ENCODE assay signal across 8 cellular contexts in genomic region chr14:51093371-51094281, GRCh38. TPM values are rescaled to one million over a fixed set of nuclear protein-coding genes. Genes with fewer than 3 reads are reported as not detected.
DNase-seq lines count a peak whose midpoint lies in the region; ATAC-seq, FAIRE-seq and TF ChIP-seq lines count a peak whose summit lies in the region.

No MANE protein-coding gene starts in this region.

- 9 to 11% methylated on average over 68 of the region's 68 CpGs for WGBS in esophagus, 2 donors

- peaks cover 17% of the 10 kb centered on the region for H3K27me3 Mint-ChIP-seq in neural progenitor cell (ENCODE audit: insufficient read depth, low read depth)

- intact Hi-C loops in tibial artery (cut with DNase I; ENCODE audit: low total_unique reads) = no loop called here

- H3K27ac Mint-ChIP-seq in neural progenitor cell = no peak overlapping the region

- no peaks in the 10 kb centered on the region for H3K36me3 ChIP-seq in esophagus (ENCODE audit: control insufficient read depth in 2 of 2, insufficient read depth in 2 of 2, low read length in 1 of 2)
- no peaks in the 10 kb centered on the region for H3K36me3 ChIP-seq in neural progenitor cell
- no peaks in the 10 kb centered on the region for H3K36me3 ChIP-seq in tibial artery

- FAIRE-seq in GM12891 (lab: Jason Lieb, UNC) = peak; percentile 89

- H3K9me3 ChIP-seq in esophagus (ENCODE audit: control insufficient read depth in 2 of 2, insufficient read depth in 1 of 2, low read depth in 1 of 2, low read length in 1 of 2) (peaks cover 0 to 2% of the 10 kb centered on the region in 2 donors), neural progenitor cell (ENCODE audit: low read depth) (no peaks in the 10 kb centered on the region), tibial artery (no peaks in the 10 kb centered on the region)

- peak overlapping the region; percentile 94 for H3K4me3 Mint-ChIP-seq in neural progenitor cell

- DNase-seq in GM12891 (ENCODE audit: insufficient read length, low spot score) (peak; percentile 36), NCI-H2196 treated with DMSO at 0.1 percent for 48 hours (lab: John Stamatoyannopoulos, UW; ENCODE audit: unreplicated experiment) (peak; percentile 87), neural progenitor cell (ENCODE audit: low spot score) (peak; percentile 75), tibial artery (no peak), mesenteric fat pad (ENCODE audit: low spot score) (no peak)
- DNase-seq in activated CD8-positive, alpha-beta memory T cell treated with anti-CD3 and anti-CD28 coated beads for 24 hours = peak; percentile 82

- H3K4me3 ChIP-seq in esophagus (ENCODE audit: low read depth in 1 of 2, low read length in 2 of 2) = peak overlapping the region; percentile 67 to 81
- peak overlapping the region; percentile 66 for H3K4me3 ChIP-seq in neural progenitor cell
- peak overlapping the region; percentile 50 to 65 for H3K4me3 ChIP-seq in tibial artery

- H3K9ac ChIP-seq in neural progenitor cell = no peak overlapping the region

- H3K9me3 Mint-ChIP-seq in neural progenitor cell = no peaks in the 10 kb centered on the region

- ATAC-seq in GM18868 (IDR thresholded peaks at IDR 0.05; ENCODE audit: unreplicated experiment) = no peak

- H3K4me1 Mint-ChIP-seq in neural progenitor cell = peaks cover 20% of the 10 kb centered on the region

- H3K27me3 ChIP-seq in esophagus (ENCODE audit: control insufficient read depth in 1 of 2, insufficient read depth in 2 of 2, low read length in 2 of 2) = peaks cover 0 to 7% of the 10 kb centered on the region in 2 donors
- peaks cover 70% of the 10 kb centered on the region for H3K27me3 ChIP-seq in neural progenitor cell
- H3K27me3 ChIP-seq in tibial artery = peaks cover 6 to 39% of the 10 kb centered on the region in 2 donors

- no peaks in the 10 kb centered on the region for H3K79me2 ChIP-seq in neural progenitor cell (ENCODE audit: low read depth)

- TF ChIP-seq CTCF in neural progenitor cell (IDR thresholded peaks at IDR 0.05) = peak; percentile 62
- no peak for TF ChIP-seq CTCF in tibial artery (IDR thresholded peaks at IDR 0.05)

- H4K20me1 ChIP-seq in neural progenitor cell (ENCODE audit: low read depth) = no peaks in the 10 kb centered on the region

- TF ChIP-seq POLR2A in GM12891 (IDR thresholded peaks at IDR 0.05; ENCODE audit: low read depth, low read length) = no peak

- H3K4me2 ChIP-seq in neural progenitor cell = peak overlapping the region; percentile 89

- peaks cover 17% of the 10 kb centered on the region for H3F3A ChIP-seq in neural progenitor cell (ENCODE audit: low read depth)

- no peak overlapping the region for H3K27ac ChIP-seq in esophagus (ENCODE audit: low read depth in 2 of 2, low read length in 1 of 2)
- H3K27ac ChIP-seq in neural progenitor cell = no peak overlapping the region
- no peak overlapping the region for H3K27ac ChIP-seq in tibial artery

- peak overlapping the region; percentile 80 for H2AFZ ChIP-seq in neural progenitor cell (replicated peaks)

- no peaks in the 10 kb centered on the region for H3K36me3 Mint-ChIP-seq in neural progenitor cell

- peaks cover 7 to 10% of the 10 kb centered on the region in 2 donors for H3K4me1 ChIP-seq in esophagus (ENCODE audit: control insufficient read depth in 2 of 2, insufficient read depth in 2 of 2, low read length in 1 of 2)
- H3K4me1 ChIP-seq in neural progenitor cell = peaks cover 18% of the 10 kb centered on the region
- H3K4me1 ChIP-seq in tibial artery = peaks cover 0 to 30% (median 23%) of the 10 kb centered on the region in 4 donors

TF ChIP-seq in GM12891, 5 proteins besides CTCF, POLR2A, EP300 and RAD21:
- TF ChIP-seq SPI1 (IDR thresholded peaks at IDR 0.05; ENCODE audit: low read depth, low read length) (no peak), POLR2AphosphoS5 (IDR thresholded peaks at IDR 0.05; ENCODE audit: low read depth, low read length) (no peak), TAF1 (IDR thresholded peaks at IDR 0.05; ENCODE audit: low read depth, low read length) (no peak), PAX5 (IDR thresholded peaks at IDR 0.05; ENCODE audit: insufficient read depth, low read length, severe bottlenecking) (no peak), POU2F2 (IDR thresholded peaks at IDR 0.05; ENCODE audit: low read depth, low read length) (no peak)

RNA-seq across cellular contexts. Expression of gene TRIM9, which starts 1.3 kb away (rescaled TPM):
- polyA plus RNA-seq in GM12891 (2012; ENCODE audit: low read depth, missing spikeins) = 0.08 TPM
- polyA plus RNA-seq in esophagus = under 1 TPM; 0.06 to 0.11 TPM
- total RNA-seq in neural progenitor cell (ENCODE audit: low replicate concordance) (1.3 and 2.3 TPM in 2 replicates), mesenteric fat pad (1.3 TPM)

Comparison
In these comparisons a context has a peak if more than half of its experiments do, and no peak if none do; other contexts are left out.
1. DNase-seq: peak in GM12891 (single experiment), NCI-H2196 treated with DMSO at 0.1 percent for 48 hours (single experiment), activated CD8-positive, alpha-beta memory T cell treated with anti-CD3 and anti-CD28 coated beads for 24 hours (single experiment) and neural progenitor cell (single experiment); none in tibial artery (0 of 2) and mesenteric fat pad (single experiment).
2. Peak in every context shown above with its lines, with median percentiles within 50 percentile points of each other: H3K4me3 ChIP-seq.